ENCODE assay signal across 13 cellular contexts in genomic region chr17:73304438-73304837, GRCh38. TPM values are rescaled to one million over a fixed set of nuclear protein-coding genes. Genes with fewer than 3 reads are reported as not detected.
DNase-seq lines count a peak whose midpoint lies in the region; TF ChIP-seq lines count a peak whose summit lies in the region.
"Had no signal": no experiment of that assay in that cellular context is flagged by ENCODE, and none has a peak within 500 bp of the region (broad histone marks: within the 10 kb centered on the region; RNA-seq: fewer than 3 reads in every experiment).

No MANE protein-coding gene starts in this region.

- H3K9me3 ChIP-seq in HEK293 (ENCODE audit: control insufficient read depth, insufficient read depth, low read depth, low read length) = no peaks in the 10 kb centered on the region
- H3K9me3 ChIP-seq in breast epithelium = no peaks in the 10 kb centered on the region
- H3K9me3 ChIP-seq in hepatocyte (ENCODE audit: low read depth) = no peaks in the 10 kb centered on the region
- H3K9me3 ChIP-seq in smooth muscle cell (replicated peaks; ENCODE audit: low read depth) = no peaks in the 10 kb centered on the region
- H3K9me3 ChIP-seq: Caco-2, MG63 had no signal

- no peak overlapping the region for H3K4me3 ChIP-seq in HEK293 (ENCODE audit: low read depth, low read length)
- peak overlapping the region in 2 of 3 donors; percentile 43 to 68 for H3K4me3 ChIP-seq in breast epithelium
- no peak overlapping the region for H3K4me3 ChIP-seq in hepatocyte
- peak overlapping the region; percentile 34 for H3K4me3 ChIP-seq in smooth muscle cell

- H3K27ac ChIP-seq in HEK293 (ENCODE audit: extremely low read depth, low read depth, low read length) (peak overlapping the region; percentile 72), breast epithelium (peak overlapping the region; percentile 98 to 99), hepatocyte (peak overlapping the region; percentile 100), smooth muscle cell (ENCODE audit: low read depth) (peak overlapping the region; percentile 81)

- WGBS in hepatocyte (ENCODE audit: low lambda C conversion rate, missing lambda C conversion rate) = 20% methylated on average over 8 of the region's 8 CpGs
- WGBS in smooth muscle cell (ENCODE audit: low lambda C conversion rate) = 29% methylated on average over 8 of the region's 8 CpGs

- H3K36me3 ChIP-seq in HEK293 (ENCODE audit: control insufficient read depth in 2 of 2, insufficient read depth in 1 of 2, low read length in 2 of 2) = peaks cover 0 to 6% of the 10 kb centered on the region in 2 experiments; a peak in 1 of 3 replicates
- no peaks in the 10 kb centered on the region for H3K36me3 ChIP-seq in breast epithelium
- H3K36me3 ChIP-seq in hepatocyte (replicated peaks; ENCODE audit: insufficient read depth, low read depth) = no peaks in the 10 kb centered on the region
- H3K36me3 ChIP-seq in smooth muscle cell (ENCODE audit: low read depth) = no peaks in the 10 kb centered on the region

- no peak for TF ChIP-seq POLR2A in breast epithelium (IDR thresholded peaks at IDR 0.05)

- POLR2A ChIA-PET in HEK293 (lab: Yijun Ruan, JAX) (interaction anchor here (0.7 kb wide), 1 partner anchor 22 kb away, joined by 3 read pairs; no protein-coding TSS in a partner anchor), HEK293T (lab: Yijun Ruan, JAX) (interaction anchor here (0.6 to 1.1 kb wide), 4 partner anchors 8 to 524 kb away, joined by 3 read pairs; no protein-coding TSS in a partner anchor)

- H3F3A ChIP-seq in smooth muscle cell (ENCODE audit: low read depth) = peaks cover 9% of the 10 kb centered on the region

- peak overlapping the region; percentile 94 for H3K4me2 ChIP-seq in hepatocyte
- peak overlapping the region; percentile 82 for H3K4me2 ChIP-seq in smooth muscle cell

- H3K27me3 ChIP-seq in breast epithelium (no peaks in the 10 kb centered on the region), hepatocyte (no peaks in the 10 kb centered on the region), smooth muscle cell (ENCODE audit: low read depth) (no peaks in the 10 kb centered on the region)
- H3K27me3 ChIP-seq: MG63 had no signal

- H3K79me2 ChIP-seq in hepatocyte (peaks cover 99% of the 10 kb centered on the region), smooth muscle cell (ENCODE audit: low read depth) (peaks cover 83% of the 10 kb centered on the region)

- DNase-seq in breast epithelium (ENCODE audit: low spot score in 2 of 2) = no peak
- peak; percentile 48 for DNase-seq in hepatocyte (ENCODE audit: low spot score)
- no peak for DNase-seq in smooth muscle cell (lab: John Stamatoyannopoulos, UW; ENCODE audit: unreplicated experiment)
- no peak for DNase-seq in Ammon's horn (ENCODE audit: low spot score)
- DNase-seq in activated naive CD4-positive, alpha-beta T cell treated with Interleukin-2 at 50 U/mL for 16 hours = no peak
- no peak for DNase-seq in HEK293T (ENCODE audit: extremely low spot score)
- DNase-seq in SIG-M5 (lab: John Stamatoyannopoulos, UW) = no peak
- DNase-seq: activated naive CD4-positive, alpha-beta T cell; Caco-2; NK-92 treated with Interleukin-12 subunit alpha and Interleukin-12 subunit beta, amount 100 ng/mL, for 24 hours had no signal

- peaks cover 30% of the 10 kb centered on the region for H3K4me1 ChIP-seq in HEK293 (ENCODE audit: control insufficient read depth, insufficient read depth, low read length)
- H3K4me1 ChIP-seq in breast epithelium = peaks cover 5 to 24% of the 10 kb centered on the region in 2 donors
- H3K4me1 ChIP-seq in hepatocyte (ENCODE audit: insufficient read depth) = peaks cover 59% of the 10 kb centered on the region
- peaks cover 20% of the 10 kb centered on the region for H3K4me1 ChIP-seq in smooth muscle cell (ENCODE audit: low read depth)

- H2AFZ ChIP-seq in hepatocyte (no peak overlapping the region), smooth muscle cell (ENCODE audit: low read depth) (no peak overlapping the region)

- no peak for TF ChIP-seq CTCF in HEK293 (tag by site-specific recombination; IDR thresholded peaks at IDR 0.05)
- TF ChIP-seq CTCF in breast epithelium (IDR thresholded peaks at IDR 0.05) = no peak
- no peak for TF ChIP-seq CTCF in hepatocyte (IDR thresholded peaks at IDR 0.05; ENCODE audit: poor library complexity)
- no peak for TF ChIP-seq CTCF in smooth muscle cell (IDR thresholded peaks at IDR 0.05; ENCODE audit: borderline replicate concordance, insufficient read depth, poor library complexity, severe bottlenecking)

- intact Hi-C loops in breast epithelium (cut with DNase I; ENCODE audit: low total_unique reads) = no loop called here

- CTCF ChIA-PET in HEK293 (lab: Yijun Ruan, JAX) = interaction anchor here (0.9 to 1.1 kb wide), 2 partner anchors 48 to 55 kb away, joined by 3 to 5 read pairs; no protein-coding TSS in a partner anchor
- CTCF ChIA-PET in HEK293T (lab: Yijun Ruan, JAX) = no interaction called here

- H3K9ac ChIP-seq in smooth muscle cell (ENCODE audit: low read depth) = peak overlapping the region; percentile 24

- no peaks in the 10 kb centered on the region for H3K9me2 ChIP-seq in hepatocyte (replicated peaks; ENCODE audit: insufficient read depth)

- peaks cover 76% of the 10 kb centered on the region for H4K20me1 ChIP-seq in hepatocyte (ENCODE audit: insufficient read depth, poor library complexity, severe bottlenecking)
- peaks cover 92% of the 10 kb centered on the region for H4K20me1 ChIP-seq in smooth muscle cell (ENCODE audit: low read depth)

TF ChIP-seq in HEK293, 187 proteins besides CTCF, POLR2A, EP300 and RAD21 (continues in another document):
- no peak for TF ChIP-seq KLF1 (tag by site-specific recombination; IDR thresholded peaks at IDR 0.05)
- 0 out of 2 replicates have a peak, but pooled peaks have one; percentile 11 for TF ChIP-seq IKZF3 (tag by site-specific recombination; IDR thresholded peaks at IDR 0.05)
- TF ChIP-seq ZNF26 (tag by site-specific recombination; IDR thresholded peaks at IDR 0.05) = no peak
- TF ChIP-seq ZSCAN5A (tag by site-specific recombination; IDR thresholded peaks at IDR 0.05) = no peak
- TF ChIP-seq ZNF214 (tag by site-specific recombination; IDR thresholded peaks at IDR 0.05; ENCODE audit: borderline replicate concordance) = no peak

TF ChIP-seq in HEK293T, 16 proteins besides CTCF, POLR2A, EP300 and RAD21:
- TF ChIP-seq SP1 (IDR thresholded peaks at IDR 0.05) (no peak), FOXA1 (IDR thresholded peaks at IDR 0.05) (no peak), PKNOX1 (IDR thresholded peaks at IDR 0.05) (no peak), SUZ12 (IDR thresholded peaks at IDR 0.05) (no peak), HDGF (IDR thresholded peaks at IDR 0.05; ENCODE audit: borderline replicate concordance) (no peak), FOXK2 (IDR thresholded peaks at IDR 0.05) (no peak), CTBP1 (IDR thresholded peaks at IDR 0.05; ENCODE audit: borderline replicate concordance) (no peak), TARDBP (IDR thresholded peaks at IDR 0.05) (no peak), ARNT (IDR thresholded peaks at IDR 0.05) (no peak), L3MBTL2 (conservative IDR thresholded peaks at IDR 0.05) (no peak), LEF1 (IDR thresholded peaks at IDR 0.05; ENCODE audit: borderline replicate concordance) (no peak), ZNF384 (IDR thresholded peaks at IDR 0.05) (no peak), BHLHE40 (IDR thresholded peaks at IDR 0.05; ENCODE audit: borderline replicate concordance) (no peak)

RNA-seq across cellular contexts. Expression of gene CDC42EP4, which starts 7.4 kb away (rescaled TPM):
- total RNA-seq in breast epithelium (100 to 1,000 TPM in 2 of 3 donors, 10 to 100 TPM in 1; 71.0 to 141 (median 112) TPM), hepatocyte (61.2 and 62.4 TPM in 2 replicates), smooth muscle cell (13.4 and 15.1 TPM in 2 replicates)
- polyA plus RNA-seq in hepatocyte (74.5 and 82.7 TPM in 2 replicates), smooth muscle cell (21.2 and 21.4 TPM in 2 replicates)

RNA-seq across cellular contexts. Expression of gene CPSF4L, which starts 42.8 kb away (rescaled TPM):
- total RNA-seq in breast epithelium (under 1 TPM in 1 of 3 donors, not detected in 2; 0.29 TPM), hepatocyte (not detected in 2 replicates), smooth muscle cell (not detected in 2 replicates)
- polyA plus RNA-seq in hepatocyte (0.34 TPM in 1 of 2 replicates, not detected in the other), smooth muscle cell (0.30 TPM in 1 of 2 replicates, not detected in the other)
- total RNA-seq: Caco-2, lung microvascular endothelial cell had no signal

Comparison
In these comparisons a context has a peak if more than half of its experiments do, and no peak if none do; other contexts are left out.
1. H3K4me3 ChIP-seq: peak in breast epithelium (2 of 3) and smooth muscle cell (single experiment); none in HEK293 (single experiment) and hepatocyte (single experiment).
2. Peak in every context shown above with its lines, with median percentiles within 50 percentile points of each other: H3K27ac ChIP-seq.